In the genomic region with DNA sequence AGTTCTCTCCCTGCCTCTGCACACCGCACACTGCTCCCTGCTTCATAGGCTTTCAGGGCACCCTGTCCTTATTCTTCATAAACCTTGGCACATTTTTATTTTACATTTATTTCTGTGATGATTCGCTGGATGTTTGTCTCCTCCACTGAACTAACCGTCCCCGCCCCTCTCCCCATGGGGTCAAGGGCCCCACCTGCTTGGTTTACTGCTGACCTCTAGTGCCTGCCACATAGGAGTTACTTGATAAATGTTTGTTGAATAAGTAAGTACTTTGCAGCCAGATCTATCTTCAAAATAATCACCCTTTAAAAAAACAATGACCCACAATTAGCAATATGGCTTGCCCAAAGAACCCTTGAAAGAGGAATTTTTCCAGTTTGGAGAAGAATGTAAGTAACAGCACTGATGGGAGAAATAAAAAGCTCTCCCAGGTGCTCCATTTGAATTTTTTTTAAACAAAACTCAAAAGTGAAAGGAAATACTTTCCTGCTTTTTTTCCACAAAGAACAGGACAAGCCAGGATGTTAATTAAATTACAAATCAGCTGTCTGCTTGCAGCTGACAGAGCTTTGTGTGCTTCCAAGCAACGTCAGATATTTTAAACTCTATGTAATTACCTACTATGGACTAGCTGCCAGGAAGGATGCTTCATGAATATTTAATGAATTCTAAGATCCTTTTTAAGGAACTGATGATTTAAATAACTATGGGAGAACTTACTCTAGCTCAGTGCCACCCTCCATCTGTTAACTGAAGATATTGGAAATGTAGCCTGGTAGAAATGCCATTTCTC, we compare ENCODE assay signal across 1 cellular context.
TF ChIP-seq lines count a peak whose summit lies in the region.

No MANE protein-coding gene starts in this region.

TF ChIP-seq in H1, 55 proteins besides CTCF, POLR2A, EP300 and RAD21:
- no peak for TF ChIP-seq TBP (IDR thresholded peaks at IDR 0.05; ENCODE audit: low read depth, low read length)
- no peak for TF ChIP-seq CHD2 (IDR thresholded peaks at IDR 0.05; ENCODE audit: low read length)
- TF ChIP-seq TCF12 (IDR thresholded peaks at IDR 0.05; ENCODE audit: low read depth, low read length): 0 out of 2 replicates have a peak, but pooled peaks have one; percentile 33
- no peak for TF ChIP-seq SIX5 (IDR thresholded peaks at IDR 0.05; ENCODE audit: low read depth, low read length)
- no peak for TF ChIP-seq JUND (IDR thresholded peaks at IDR 0.05; ENCODE audit: low read length)
- TF ChIP-seq CBX5 (IDR thresholded peaks at IDR 0.05; ENCODE audit: low read depth, low read length): no peak
- TF ChIP-seq ASH2L (IDR thresholded peaks at IDR 0.05; ENCODE audit: low read length): peak; percentile 32
- no peak for TF ChIP-seq KDM1A (IDR thresholded peaks at IDR 0.05; ENCODE audit: borderline replicate concordance, low read length)
- TF ChIP-seq CTBP2 (IDR thresholded peaks at IDR 0.05; ENCODE audit: borderline replicate concordance, insufficient read depth, insufficient read length, low read length): no peak
- no peak for TF ChIP-seq SP4 (IDR thresholded peaks at IDR 0.05; ENCODE audit: low read length)
- no peak for TF ChIP-seq SAP30 (IDR thresholded peaks at IDR 0.05; ENCODE audit: insufficient read depth, insufficient replicate concordance, low read length)
- no peak for TF ChIP-seq SRF (IDR thresholded peaks at IDR 0.05; ENCODE audit: low read depth, low read length)
- TF ChIP-seq TEAD4 (IDR thresholded peaks at IDR 0.05; ENCODE audit: low read depth, low read length): no peak
- no peak for TF ChIP-seq SIN3A (conservative IDR thresholded peaks at IDR 0.05 in 1 of 2, IDR thresholded peaks at IDR 0.05 in 1 of 2; ENCODE audit: low read depth in 1 of 2, low read length in 2 of 2)
- no peak for TF ChIP-seq RBBP5 (IDR thresholded peaks at IDR 0.05; ENCODE audit: borderline replicate concordance, low read depth, low read length)
- TF ChIP-seq HDAC2 (IDR thresholded peaks at IDR 0.05; ENCODE audit: borderline replicate concordance in 1 of 2, low read depth in 2 of 2, low read length in 2 of 2): no peak
- no peak for TF ChIP-seq TAF7 (optimal IDR thresholded peaks at IDR 0.05; ENCODE audit: borderline replicate concordance, low read depth, low read length)
- TF ChIP-seq, protein P1, sequence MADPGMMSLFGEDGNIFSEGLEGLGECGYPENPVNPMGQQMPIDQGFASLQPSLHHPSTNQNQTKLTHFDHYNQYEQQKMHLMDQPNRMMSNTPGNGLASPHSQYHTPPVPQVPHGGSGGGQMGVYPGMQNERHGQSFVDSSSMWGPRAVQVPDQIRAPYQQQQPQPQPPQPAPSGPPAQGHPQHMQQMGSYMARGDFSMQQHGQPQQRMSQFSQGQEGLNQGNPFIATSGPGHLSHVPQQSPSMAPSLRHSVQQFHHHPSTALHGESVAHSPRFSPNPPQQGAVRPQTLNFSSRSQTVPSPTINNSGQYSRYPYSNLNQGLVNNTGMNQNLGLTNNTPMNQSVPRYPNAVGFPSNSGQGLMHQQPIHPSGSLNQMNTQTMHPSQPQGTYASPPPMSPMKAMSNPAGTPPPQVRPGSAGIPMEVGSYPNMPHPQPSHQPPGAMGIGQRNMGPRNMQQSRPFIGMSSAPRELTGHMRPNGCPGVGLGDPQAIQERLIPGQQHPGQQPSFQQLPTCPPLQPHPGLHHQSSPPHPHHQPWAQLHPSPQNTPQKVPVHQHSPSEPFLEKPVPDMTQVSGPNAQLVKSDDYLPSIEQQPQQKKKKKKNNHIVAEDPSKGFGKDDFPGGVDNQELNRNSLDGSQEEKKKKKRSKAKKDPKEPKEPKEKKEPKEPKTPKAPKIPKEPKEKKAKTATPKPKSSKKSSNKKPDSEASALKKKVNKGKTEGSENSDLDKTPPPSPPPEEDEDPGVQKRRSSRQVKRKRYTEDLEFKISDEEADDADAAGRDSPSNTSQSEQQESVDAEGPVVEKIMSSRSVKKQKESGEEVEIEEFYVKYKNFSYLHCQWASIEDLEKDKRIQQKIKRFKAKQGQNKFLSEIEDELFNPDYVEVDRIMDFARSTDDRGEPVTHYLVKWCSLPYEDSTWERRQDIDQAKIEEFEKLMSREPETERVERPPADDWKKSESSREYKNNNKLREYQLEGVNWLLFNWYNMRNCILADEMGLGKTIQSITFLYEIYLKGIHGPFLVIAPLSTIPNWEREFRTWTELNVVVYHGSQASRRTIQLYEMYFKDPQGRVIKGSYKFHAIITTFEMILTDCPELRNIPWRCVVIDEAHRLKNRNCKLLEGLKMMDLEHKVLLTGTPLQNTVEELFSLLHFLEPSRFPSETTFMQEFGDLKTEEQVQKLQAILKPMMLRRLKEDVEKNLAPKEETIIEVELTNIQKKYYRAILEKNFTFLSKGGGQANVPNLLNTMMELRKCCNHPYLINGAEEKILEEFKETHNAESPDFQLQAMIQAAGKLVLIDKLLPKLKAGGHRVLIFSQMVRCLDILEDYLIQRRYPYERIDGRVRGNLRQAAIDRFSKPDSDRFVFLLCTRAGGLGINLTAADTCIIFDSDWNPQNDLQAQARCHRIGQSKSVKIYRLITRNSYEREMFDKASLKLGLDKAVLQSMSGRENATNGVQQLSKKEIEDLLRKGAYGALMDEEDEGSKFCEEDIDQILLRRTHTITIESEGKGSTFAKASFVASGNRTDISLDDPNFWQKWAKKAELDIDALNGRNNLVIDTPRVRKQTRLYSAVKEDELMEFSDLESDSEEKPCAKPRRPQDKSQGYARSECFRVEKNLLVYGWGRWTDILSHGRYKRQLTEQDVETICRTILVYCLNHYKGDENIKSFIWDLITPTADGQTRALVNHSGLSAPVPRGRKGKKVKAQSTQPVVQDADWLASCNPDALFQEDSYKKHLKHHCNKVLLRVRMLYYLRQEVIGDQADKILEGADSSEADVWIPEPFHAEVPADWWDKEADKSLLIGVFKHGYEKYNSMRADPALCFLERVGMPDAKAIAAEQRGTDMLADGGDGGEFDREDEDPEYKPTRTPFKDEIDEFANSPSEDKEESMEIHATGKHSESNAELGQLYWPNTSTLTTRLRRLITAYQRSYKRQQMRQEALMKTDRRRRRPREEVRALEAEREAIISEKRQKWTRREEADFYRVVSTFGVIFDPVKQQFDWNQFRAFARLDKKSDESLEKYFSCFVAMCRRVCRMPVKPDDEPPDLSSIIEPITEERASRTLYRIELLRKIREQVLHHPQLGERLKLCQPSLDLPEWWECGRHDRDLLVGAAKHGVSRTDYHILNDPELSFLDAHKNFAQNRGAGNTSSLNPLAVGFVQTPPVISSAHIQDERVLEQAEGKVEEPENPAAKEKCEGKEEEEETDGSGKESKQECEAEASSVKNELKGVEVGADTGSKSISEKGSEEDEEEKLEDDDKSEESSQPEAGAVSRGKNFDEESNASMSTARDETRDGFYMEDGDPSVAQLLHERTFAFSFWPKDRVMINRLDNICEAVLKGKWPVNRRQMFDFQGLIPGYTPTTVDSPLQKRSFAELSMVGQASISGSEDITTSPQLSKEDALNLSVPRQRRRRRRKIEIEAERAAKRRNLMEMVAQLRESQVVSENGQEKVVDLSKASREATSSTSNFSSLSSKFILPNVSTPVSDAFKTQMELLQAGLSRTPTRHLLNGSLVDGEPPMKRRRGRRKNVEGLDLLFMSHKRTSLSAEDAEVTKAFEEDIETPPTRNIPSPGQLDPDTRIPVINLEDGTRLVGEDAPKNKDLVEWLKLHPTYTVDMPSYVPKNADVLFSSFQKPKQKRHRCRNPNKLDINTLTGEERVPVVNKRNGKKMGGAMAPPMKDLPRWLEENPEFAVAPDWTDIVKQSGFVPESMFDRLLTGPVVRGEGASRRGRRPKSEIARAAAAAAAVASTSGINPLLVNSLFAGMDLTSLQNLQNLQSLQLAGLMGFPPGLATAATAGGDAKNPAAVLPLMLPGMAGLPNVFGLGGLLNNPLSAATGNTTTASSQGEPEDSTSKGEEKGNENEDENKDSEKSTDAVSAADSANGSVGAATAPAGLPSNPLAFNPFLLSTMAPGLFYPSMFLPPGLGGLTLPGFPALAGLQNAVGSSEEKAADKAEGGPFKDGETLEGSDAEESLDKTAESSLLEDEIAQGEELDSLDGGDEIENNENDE (IDR thresholded peaks at IDR 0.05; ENCODE audit: insufficient replicate concordance, low read length): peak; percentile 88
- TF ChIP-seq EGR1 (IDR thresholded peaks at IDR 0.05; ENCODE audit: borderline replicate concordance, low read depth, low read length): no peak
- TF ChIP-seq GTF2F1 (IDR thresholded peaks at IDR 0.05; ENCODE audit: borderline replicate concordance, low read depth, low read length): no peak
- TF ChIP-seq HDAC6 (IDR thresholded peaks at IDR 0.05; ENCODE audit: low read depth, low read length): no peak
- 0 out of 2 replicates have a peak, but pooled peaks have one; percentile 10 for TF ChIP-seq SP1 (IDR thresholded peaks at IDR 0.05; ENCODE audit: low read depth, low read length)
- TF ChIP-seq YY1 (IDR thresholded peaks at IDR 0.05; ENCODE audit: low read depth, low read length): no peak
